In genomic region chr3:47161983-47162694, GRCh38 we compare ENCODE assay signal across 8 cellular contexts. TPM values are rescaled to one million over a fixed set of nuclear protein-coding genes. Genes with fewer than 3 reads are reported as not detected.
DNase-seq lines count a peak whose midpoint lies in the region; ATAC-seq and TF ChIP-seq lines count a peak whose summit lies in the region.

No MANE protein-coding gene starts in this region.

- H3K4me1 ChIP-seq in OCI-LY7 (ENCODE audit: insufficient read depth, low read length, poor library complexity, severe bottlenecking) (peaks cover 57% of the 10 kb centered on the region), esophagus (ENCODE audit: control insufficient read depth in 2 of 2, insufficient read depth in 2 of 2, low read length in 1 of 2) (no peaks in the 10 kb centered on the region), prostate gland (replicated peaks) (peaks cover 5% of the 10 kb centered on the region)

- H3K36me3 ChIP-seq in OCI-LY7 (ENCODE audit: insufficient read depth, low read length) (peaks cover 41% of the 10 kb centered on the region; the same call in 1 of the 2 replicates), esophagus (ENCODE audit: control insufficient read depth in 2 of 2, insufficient read depth in 2 of 2, low read length in 1 of 2) (peaks cover 0 to 2% of the 10 kb centered on the region in 2 donors), prostate gland (no peaks in the 10 kb centered on the region)

- CTCF ChIA-PET in GM10248 (lab: Yijun Ruan, JAX) (interaction anchor here (1.3 kb wide), 1 partner anchor 80 kb away, joined by 3 read pairs; no protein-coding TSS in a partner anchor), OCI-LY7 (lab: Charles Lee; ENCODE audit: unreplicated experiment) (no interaction called here)

- BruUV-seq in OCI-LY7 (replicated peaks; lab: Mats Ljungman, UMichigan), result no TSS peak

- H3K9me3 ChIP-seq in OCI-LY7 (ENCODE audit: low read length) (no peaks in the 10 kb centered on the region), esophagus (ENCODE audit: control insufficient read depth in 2 of 2, insufficient read depth in 1 of 2, low read depth in 1 of 2, low read length in 1 of 2) (no peaks in the 10 kb centered on the region), prostate gland (no peaks in the 10 kb centered on the region)

- peaks cover 48% of the 10 kb centered on the region for H4K20me1 ChIP-seq in OCI-LY7 (ENCODE audit: insufficient read depth, low read length)

- no peak for TF ChIP-seq POLR2A in prostate gland (IDR thresholded peaks at IDR 0.05)

- H3K9me2 ChIP-seq in OCI-LY7 (ENCODE audit: insufficient read depth, low read length), result no peaks in the 10 kb centered on the region

- H3K27ac ChIP-seq in OCI-LY7 (ENCODE audit: low read depth, low read length, poor library complexity, severe bottlenecking), result peak overlapping the region; percentile 85
- no peak overlapping the region for H3K27ac ChIP-seq in esophagus (ENCODE audit: low read depth in 2 of 2, low read length in 1 of 2)
- peak overlapping the region; percentile 95 to 96 for H3K27ac ChIP-seq in prostate gland

- intact Hi-C loops in OCI-LY7 (cut with micrococcal nuclease; ENCODE audit: unreplicated experiment) (loop anchor here (2.0 to 5.0 kb wide), 3 partner anchors 185 to 235 kb away; partner anchors contain the start of genes CCDC12 and PTPN23), prostate gland (cut with DNase I) (loop anchor here (5.0 to 10.0 kb wide), 4 partner anchors 120 to 185 kb away; partner anchors contain the start of genes CCDC12, KIF9, KLHL18 and NBEAL2)

- no peak overlapping the region for H2AFZ ChIP-seq in OCI-LY7 (ENCODE audit: low read length)

- POLR2A ChIA-PET in GM10248 (lab: Yijun Ruan, JAX), result no interaction called here
- POLR2A ChIA-PET in OCI-LY7 (lab: Charles Lee), result interaction anchor here (0.7 to 1.1 kb wide), 3 partner anchors 12 to 25 kb away, joined by 3 to 7 read pairs (median 3); no protein-coding TSS in a partner anchor

- peak overlapping the region; percentile 81 for H3K4me2 ChIP-seq in OCI-LY7 (ENCODE audit: low read length)

- 10% methylated on average over 4 of the region's 4 CpGs for WGBS in esophagus, 2 donors
- 16% methylated on average over 4 of the region's 4 CpGs for WGBS in prostate gland

- H3K4me3 ChIP-seq in OCI-LY7 (ENCODE audit: low read depth, low read length, poor library complexity, severe bottlenecking), result peak overlapping the region; percentile 85
- H3K4me3 ChIP-seq in esophagus (ENCODE audit: low read depth in 1 of 2, low read length in 2 of 2), result peak overlapping the region; percentile 26 to 82
- H3K4me3 ChIP-seq in prostate gland, result peak overlapping the region; percentile 77 to 88

- ATAC-seq in HG03342 (IDR thresholded peaks at IDR 0.05; ENCODE audit: unreplicated experiment), result no peak

- H3K27me3 ChIP-seq in esophagus (ENCODE audit: control insufficient read depth in 1 of 2, insufficient read depth in 2 of 2, low read length in 2 of 2) (no peaks in the 10 kb centered on the region), prostate gland (replicated peaks; ENCODE audit: insufficient read depth) (no peaks in the 10 kb centered on the region)

- DNase-seq in GM10248 (ENCODE audit: extremely low spot score) (peak; percentile 23), OCI-LY7 (ENCODE audit: low spot score) (peak; percentile 58), prostate gland (ENCODE audit: low spot score) (no peak), activated gamma-delta T cell (lab: John Stamatoyannopoulos, UW) (no peak)
- DNase-seq in activated effector memory CD4-positive, alpha-beta T cell treated with Interleukin-2 at 50 U/mL for 16 hours, result no peak
- no peak for DNase-seq in stimulated activated naive CD4-positive, alpha-beta T cell treated with Interleukin-2 at 50 U/mL for 16 hours (lab: John Stamatoyannopoulos, UW)

- H3K79me2 ChIP-seq in OCI-LY7 (ENCODE audit: insufficient read depth, low read depth, low read length), result peaks cover 91% of the 10 kb centered on the region

- TF ChIP-seq CTCF in GM10248 (IDR thresholded peaks at IDR 0.05; ENCODE audit: control extremely low read depth, extremely low read depth, low read depth, missing control alignments), result no peak
- no peak for TF ChIP-seq CTCF in OCI-LY7 (conservative IDR thresholded peaks at IDR 0.05; ENCODE audit: low read length)
- TF ChIP-seq CTCF in prostate gland (IDR thresholded peaks at IDR 0.05), result no peak

RNA-seq across cellular contexts. Expression of gene SETD2, which starts 1.8 kb away (rescaled TPM):
- 55.7 and 62.7 TPM in 2 replicates for total RNA-seq in OCI-LY7 (2014; rRNA removed; shearing (Covaris generic))
- total RNA-seq in OCI-LY7 (2022), result 74.5 and 79.3 TPM in 2 replicates
- 10 to 100 TPM in 1 of 2 donors, 1 to 10 TPM in 1; 9.0 to 11.7 TPM for polyA plus RNA-seq in esophagus
- total RNA-seq in prostate gland, result 10 to 100 TPM; 49.8 to 56.2 TPM

Comparison
In these comparisons a context has a peak if more than half of its experiments do, and no peak if none do; other contexts are left out.
1. DNase-seq: peak in GM10248 (single experiment) and OCI-LY7 (single experiment); none in prostate gland (single experiment), activated effector memory CD4-positive, alpha-beta T cell treated with Interleukin-2 at 50 U/mL for 16 hours (single experiment), stimulated activated naive CD4-positive, alpha-beta T cell treated with Interleukin-2 at 50 U/mL for 16 hours (single experiment) and activated gamma-delta T cell (single experiment).
2. H3K27ac ChIP-seq: peak in OCI-LY7 (single experiment) and prostate gland (2 of 2); none in esophagus (0 of 2).
3. Peak in every context shown above with its lines, with median percentiles within 50 percentile points of each other: H3K4me3 ChIP-seq.